In the genomic region with DNA sequence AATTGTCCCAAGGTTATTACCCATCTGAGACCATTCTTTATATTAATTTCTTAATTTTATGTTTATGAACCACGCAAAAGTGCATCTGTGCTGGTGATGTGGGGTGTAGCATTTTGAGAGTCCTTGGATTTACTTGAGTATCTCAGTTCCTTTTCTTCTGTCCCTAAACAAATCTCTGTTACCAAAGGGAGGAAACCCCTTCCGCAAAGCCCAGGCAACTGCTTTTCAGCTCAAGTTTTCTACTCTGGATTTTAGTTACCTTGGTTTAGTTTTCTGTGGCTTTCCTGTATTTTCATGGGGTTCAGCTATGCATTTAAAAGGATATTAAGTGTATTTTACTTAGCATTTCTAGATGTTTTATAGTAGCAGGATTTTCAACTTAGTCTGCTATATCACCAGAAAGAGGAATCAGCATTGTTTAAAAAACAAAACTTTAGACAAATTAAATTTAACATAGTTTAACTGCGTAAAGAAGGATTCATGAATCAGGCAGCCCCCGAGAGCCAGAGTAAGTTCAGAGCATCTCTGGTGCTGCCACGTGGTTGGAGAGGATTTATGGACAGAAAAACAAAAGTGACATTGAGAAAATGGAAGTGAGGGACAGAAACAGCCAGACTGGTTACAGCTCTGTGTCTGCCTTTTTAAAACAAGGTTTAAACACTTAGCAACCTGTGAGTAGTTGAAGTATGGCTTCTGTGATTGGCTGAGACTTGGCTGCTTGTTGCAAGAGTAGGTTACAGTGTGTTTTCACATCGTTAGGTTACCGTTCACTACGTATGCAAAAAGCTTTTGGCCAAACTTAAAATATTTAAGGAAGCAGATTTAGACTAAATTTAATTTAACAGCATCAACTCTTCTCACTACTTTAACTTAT, we compare ENCODE assay signal across 8 cellular contexts. TPM values are rescaled to one million over a fixed set of nuclear protein-coding genes. Genes with fewer than 3 reads are reported as not detected.
DNase-seq lines count a peak whose midpoint lies in the region; ATAC-seq and TF ChIP-seq lines count a peak whose summit lies in the region.

No MANE protein-coding gene starts in this region.

- ATAC-seq in GM19395 (IDR thresholded peaks at IDR 0.05; ENCODE audit: unreplicated experiment) (peak; percentile 73), HG03354 (IDR thresholded peaks at IDR 0.05; ENCODE audit: poor library complexity, severe bottlenecking, unreplicated experiment) (peak; percentile 84), RWPE2 (ENCODE audit: low read depth) (peak; percentile 84), omental fat pad (ENCODE audit: low FRiP score) (no peak)

- H4K20me1 ChIP-seq in PC-9 (ENCODE audit: insufficient read depth), result no peaks in the 10 kb centered on the region

- H3K4me1 ChIP-seq in RWPE2 (ENCODE audit: insufficient read depth, poor library complexity, severe bottlenecking) (peaks cover 6% of the 10 kb centered on the region), PC-9 (replicated peaks; ENCODE audit: insufficient read depth) (peaks cover 12% of the 10 kb centered on the region)

- H3K27ac ChIP-seq in RWPE2 (ENCODE audit: poor library complexity, severe bottlenecking), result no peak overlapping the region
- H3K27ac ChIP-seq in PC-9, result no peak overlapping the region

- no peaks in the 10 kb centered on the region for H3K9me3 ChIP-seq in RWPE2 (ENCODE audit: severe bottlenecking)
- no peaks in the 10 kb centered on the region for H3K9me3 ChIP-seq in PC-9 (ENCODE audit: insufficient read depth, low read depth)

- intact Hi-C loops in PC-9 (cut with micrococcal nuclease; ENCODE audit: unreplicated experiment), result no loop called here

- H3K4me2 ChIP-seq in PC-9, result no peak overlapping the region

- peak; percentile 50 for DNase-seq in ELR (ENCODE audit: low read depth)
- no peak for DNase-seq in RWPE2 (ENCODE audit: low spot score)
- peak; percentile 42 for DNase-seq in globus pallidus (ENCODE audit: low spot score)
- DNase-seq in central memory CD4-positive, alpha-beta T cell, result no peak
- DNase-seq in PC-9, result no peak
- DNase-seq in omental fat pad (ENCODE audit: low spot score), result no peak

- no peaks in the 10 kb centered on the region for H3K9me2 ChIP-seq in PC-9 (ENCODE audit: insufficient read depth)

- POLR2A ChIA-PET in PC-9 (lab: Charles Lee; ENCODE audit: unreplicated experiment), result no interaction called here

- CTCF ChIA-PET in PC-9 (lab: Charles Lee), result no interaction called here

- H3K36me3 ChIP-seq in RWPE2 (ENCODE audit: low read depth), result no peaks in the 10 kb centered on the region
- no peaks in the 10 kb centered on the region for H3K36me3 ChIP-seq in PC-9 (ENCODE audit: low read depth)

- H3K79me2 ChIP-seq in PC-9 (ENCODE audit: low read depth), result no peaks in the 10 kb centered on the region

- TF ChIP-seq CTCF in RWPE2 (IDR thresholded peaks at IDR 0.05; ENCODE audit: poor library complexity, severe bottlenecking) (no peak), PC-9 (conservative IDR thresholded peaks at IDR 0.05) (no peak), omental fat pad (IDR thresholded peaks at IDR 0.05) (no peak)

- H2AFZ ChIP-seq in PC-9, result no peak overlapping the region

- BruUV-seq in PC-9 (replicated peaks; lab: Mats Ljungman, UMichigan), result no TSS peak

- H3K27me3 ChIP-seq in RWPE2 (ENCODE audit: insufficient read depth, poor library complexity, severe bottlenecking) (no peaks in the 10 kb centered on the region), PC-9 (ENCODE audit: insufficient read depth, low read depth) (no peaks in the 10 kb centered on the region)

- H3F3A ChIP-seq in PC-9 (ENCODE audit: insufficient read depth, low read depth), result peaks cover 8% of the 10 kb centered on the region; the same call in 1 of the 2 replicates

- H3K4me3 ChIP-seq in RWPE2 (ENCODE audit: severe bottlenecking), result no peak overlapping the region
- H3K4me3 ChIP-seq in PC-9, result no peak overlapping the region

RNA-seq across cellular contexts. Expression of a gene that starts 9.6 kb away (rescaled TPM):
- total RNA-seq in PC-9 (2021) (21.9 and 22.5 TPM in 2 replicates), omental fat pad (1,000 to 10,000 TPM in 1 of 4 donors, 100 to 1,000 TPM in 3; 233 to 1,099 (median 623) TPM)

RNA-seq across cellular contexts. Expression of a gene that starts 20.4 kb away (rescaled TPM):
- total RNA-seq in PC-9 (2021), result 16.4 and 18.6 TPM in 2 replicates
- total RNA-seq in omental fat pad, result 100 to 1,000 TPM in 1 of 4 donors, 10 to 100 TPM in 3; 53.8 to 125 (median 76.4) TPM

Comparison
In these comparisons a context has a peak if more than half of its experiments do, and no peak if none do; other contexts are left out.
1. DNase-seq: peak in ELR (single experiment) and globus pallidus (single experiment); none in RWPE2 (single experiment), central memory CD4-positive, alpha-beta T cell (single experiment), PC-9 (0 of 2) and omental fat pad (single experiment).